In the genomic region with DNA sequence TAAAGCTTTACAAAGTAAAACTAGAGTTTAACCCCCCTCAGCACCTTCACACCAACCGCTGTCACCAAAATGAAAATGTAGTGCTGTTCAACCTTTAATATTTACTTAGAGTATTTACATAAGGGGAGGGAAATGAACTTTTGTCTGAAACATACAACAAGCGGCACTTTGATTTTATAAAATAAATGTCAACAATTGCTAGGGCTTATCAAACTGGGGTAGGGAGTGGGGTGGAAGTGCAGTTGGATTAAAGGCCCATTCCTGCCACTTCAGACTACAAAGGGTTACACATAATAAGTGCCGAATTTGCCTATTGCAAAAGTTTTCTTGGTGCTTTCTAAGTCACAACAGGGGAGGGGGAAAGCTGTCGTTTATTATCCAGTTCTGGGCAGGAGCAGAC, we compare ENCODE assay signal across 1 cellular context.
TF ChIP-seq lines count a peak whose summit lies in the region.

No MANE protein-coding gene starts in this region.

TF ChIP-seq in WTC11, 78 proteins besides CTCF, POLR2A, EP300 and RAD21 (continued from another document):
- TF ChIP-seq, protein P1, sequence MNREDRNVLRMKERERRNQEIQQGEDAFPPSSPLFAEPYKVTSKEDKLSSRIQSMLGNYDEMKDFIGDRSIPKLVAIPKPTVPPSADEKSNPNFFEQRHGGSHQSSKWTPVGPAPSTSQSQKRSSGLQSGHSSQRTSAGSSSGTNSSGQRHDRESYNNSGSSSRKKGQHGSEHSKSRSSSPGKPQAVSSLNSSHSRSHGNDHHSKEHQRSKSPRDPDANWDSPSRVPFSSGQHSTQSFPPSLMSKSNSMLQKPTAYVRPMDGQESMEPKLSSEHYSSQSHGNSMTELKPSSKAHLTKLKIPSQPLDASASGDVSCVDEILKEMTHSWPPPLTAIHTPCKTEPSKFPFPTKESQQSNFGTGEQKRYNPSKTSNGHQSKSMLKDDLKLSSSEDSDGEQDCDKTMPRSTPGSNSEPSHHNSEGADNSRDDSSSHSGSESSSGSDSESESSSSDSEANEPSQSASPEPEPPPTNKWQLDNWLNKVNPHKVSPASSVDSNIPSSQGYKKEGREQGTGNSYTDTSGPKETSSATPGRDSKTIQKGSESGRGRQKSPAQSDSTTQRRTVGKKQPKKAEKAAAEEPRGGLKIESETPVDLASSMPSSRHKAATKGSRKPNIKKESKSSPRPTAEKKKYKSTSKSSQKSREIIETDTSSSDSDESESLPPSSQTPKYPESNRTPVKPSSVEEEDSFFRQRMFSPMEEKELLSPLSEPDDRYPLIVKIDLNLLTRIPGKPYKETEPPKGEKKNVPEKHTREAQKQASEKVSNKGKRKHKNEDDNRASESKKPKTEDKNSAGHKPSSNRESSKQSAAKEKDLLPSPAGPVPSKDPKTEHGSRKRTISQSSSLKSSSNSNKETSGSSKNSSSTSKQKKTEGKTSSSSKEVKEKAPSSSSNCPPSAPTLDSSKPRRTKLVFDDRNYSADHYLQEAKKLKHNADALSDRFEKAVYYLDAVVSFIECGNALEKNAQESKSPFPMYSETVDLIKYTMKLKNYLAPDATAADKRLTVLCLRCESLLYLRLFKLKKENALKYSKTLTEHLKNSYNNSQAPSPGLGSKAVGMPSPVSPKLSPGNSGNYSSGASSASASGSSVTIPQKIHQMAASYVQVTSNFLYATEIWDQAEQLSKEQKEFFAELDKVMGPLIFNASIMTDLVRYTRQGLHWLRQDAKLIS (CRISPR knock-in tag; IDR thresholded peaks at IDR 0.05; ENCODE audit: borderline replicate concordance), result no peak
- TF ChIP-seq, protein P2, sequence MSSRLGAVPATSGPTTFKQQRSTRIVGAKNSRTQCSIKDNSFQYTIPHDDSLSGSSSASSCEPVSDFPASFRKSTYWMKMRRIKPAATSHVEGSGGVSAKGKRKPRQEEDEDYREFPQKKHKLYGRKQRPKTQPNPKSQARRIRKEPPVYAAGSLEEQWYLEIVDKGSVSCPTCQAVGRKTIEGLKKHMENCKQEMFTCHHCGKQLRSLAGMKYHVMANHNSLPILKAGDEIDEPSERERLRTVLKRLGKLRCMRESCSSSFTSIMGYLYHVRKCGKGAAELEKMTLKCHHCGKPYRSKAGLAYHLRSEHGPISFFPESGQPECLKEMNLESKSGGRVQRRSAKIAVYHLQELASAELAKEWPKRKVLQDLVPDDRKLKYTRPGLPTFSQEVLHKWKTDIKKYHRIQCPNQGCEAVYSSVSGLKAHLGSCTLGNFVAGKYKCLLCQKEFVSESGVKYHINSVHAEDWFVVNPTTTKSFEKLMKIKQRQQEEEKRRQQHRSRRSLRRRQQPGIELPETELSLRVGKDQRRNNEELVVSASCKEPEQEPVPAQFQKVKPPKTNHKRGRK (CRISPR knock-in tag; IDR thresholded peaks at IDR 0.05; ENCODE audit: borderline replicate concordance), result no peak
- TF ChIP-seq PRRX2 (CRISPR knock-in tag; IDR thresholded peaks at IDR 0.05) (no peak), NR1H2 (CRISPR knock-in tag; IDR thresholded peaks at IDR 0.05) (no peak), HMGA2 (CRISPR knock-in tag; IDR thresholded peaks at IDR 0.05) (no peak), NFE2L1 (CRISPR knock-in tag; IDR thresholded peaks at IDR 0.05) (no peak), ZNF138 (CRISPR knock-in tag; conservative IDR thresholded peaks at IDR 0.05) (no peak), SP1 (CRISPR knock-in tag; conservative IDR thresholded peaks at IDR 0.05) (no peak)
- TF ChIP-seq, protein P3, sequence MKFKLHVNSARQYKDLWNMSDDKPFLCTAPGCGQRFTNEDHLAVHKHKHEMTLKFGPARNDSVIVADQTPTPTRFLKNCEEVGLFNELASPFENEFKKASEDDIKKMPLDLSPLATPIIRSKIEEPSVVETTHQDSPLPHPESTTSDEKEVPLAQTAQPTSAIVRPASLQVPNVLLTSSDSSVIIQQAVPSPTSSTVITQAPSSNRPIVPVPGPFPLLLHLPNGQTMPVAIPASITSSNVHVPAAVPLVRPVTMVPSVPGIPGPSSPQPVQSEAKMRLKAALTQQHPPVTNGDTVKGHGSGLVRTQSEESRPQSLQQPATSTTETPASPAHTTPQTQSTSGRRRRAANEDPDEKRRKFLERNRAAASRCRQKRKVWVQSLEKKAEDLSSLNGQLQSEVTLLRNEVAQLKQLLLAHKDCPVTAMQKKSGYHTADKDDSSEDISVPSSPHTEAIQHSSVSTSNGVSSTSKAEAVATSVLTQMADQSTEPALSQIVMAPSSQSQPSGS (CRISPR knock-in tag; IDR thresholded peaks at IDR 0.05; ENCODE audit: borderline replicate concordance, low read depth), result no peak
- TF ChIP-seq, protein P4, sequence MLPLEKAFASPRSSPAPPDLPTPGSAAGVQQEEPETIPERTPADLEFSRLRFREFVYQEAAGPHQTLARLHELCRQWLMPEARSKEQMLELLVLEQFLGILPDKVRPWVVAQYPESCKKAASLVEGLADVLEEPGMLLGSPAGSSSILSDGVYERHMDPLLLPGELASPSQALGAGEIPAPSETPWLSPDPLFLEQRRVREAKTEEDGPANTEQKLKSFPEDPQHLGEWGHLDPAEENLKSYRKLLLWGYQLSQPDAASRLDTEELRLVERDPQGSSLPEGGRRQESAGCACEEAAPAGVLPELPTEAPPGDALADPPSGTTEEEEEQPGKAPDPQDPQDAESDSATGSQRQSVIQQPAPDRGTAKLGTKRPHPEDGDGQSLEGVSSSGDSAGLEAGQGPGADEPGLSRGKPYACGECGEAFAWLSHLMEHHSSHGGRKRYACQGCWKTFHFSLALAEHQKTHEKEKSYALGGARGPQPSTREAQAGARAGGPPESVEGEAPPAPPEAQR (CRISPR knock-in tag; IDR thresholded peaks at IDR 0.05), result no peak
